ENCODE assay signal across 1 cellular context in genomic region chr21:29851611-29852010, GRCh38.
TF ChIP-seq lines count a peak whose summit lies in the region.

No MANE protein-coding gene starts in this region.

TF ChIP-seq in K562, 482 proteins besides CTCF, POLR2A, EP300 and RAD21 (continued from another document):
- TF ChIP-seq DEAF1 (CRISPR knock-in tag; IDR thresholded peaks at IDR 0.05) (no peak), STAG1 (CRISPR knock-in tag; IDR thresholded peaks at IDR 0.05; ENCODE audit: borderline replicate concordance) (no peak), PKNOX1 (IDR thresholded peaks at IDR 0.05) (0 out of 2 replicates have a peak, but pooled peaks have one; percentile 11)
